10 cellular contexts compared by ENCODE assay signal in genomic region chr2:43100883-43101662, GRCh38.
A peak's percentile ranks its signal among the peaks of the same experiment; 100 is the strongest.
DNase-seq lines count a peak whose midpoint lies in the region; ATAC-seq and TF ChIP-seq lines count a peak whose summit lies in the region.
"Had no signal": no experiment of that assay in that cellular context is flagged by ENCODE, and none has a peak within 500 bp of the region (broad histone marks: within the 10 kb centered on the region; RNA-seq: fewer than 3 reads in every experiment).

No MANE protein-coding gene starts in this region.

- H3K27ac ChIP-seq in coronary artery (peak overlapping the region; percentile 94 to 95), liver (ENCODE audit: low read depth in 1 of 2, low read length in 2 of 2) (peak overlapping the region; percentile 51 to 67)

- ATAC-seq in stimulated activated naive B cell treated with anti-CD40 and anti-IgM and Interleukin-4, amounts not matched to agents 10 μg/mL and 1 μg/mL and 100 μg/mL, for 72 hours (replicated peaks): peak; percentile 29 to 47
- ATAC-seq in HG03139 (IDR thresholded peaks at IDR 0.05; ENCODE audit: unreplicated experiment): no peak
- no peak for ATAC-seq in HG02840 (IDR thresholded peaks at IDR 0.05; ENCODE audit: low FRiP score, unreplicated experiment)
- no peak for ATAC-seq in HG02870 (IDR thresholded peaks at IDR 0.05; ENCODE audit: unreplicated experiment)

- no peak for TF ChIP-seq CTCF in coronary artery (IDR thresholded peaks at IDR 0.05)
- TF ChIP-seq CTCF in liver (IDR thresholded peaks at IDR 0.05; ENCODE audit: low read depth, low read length, missing input control): no peak

- no peaks in the 10 kb centered on the region for H3K9me3 ChIP-seq in liver (ENCODE audit: control insufficient read depth in 4 of 4, low read length in 3 of 4)

- no peak overlapping the region for H3K27ac Mint-ChIP-seq in stimulated activated naive B cell treated with anti-CD40 and anti-IgM and Interleukin-4, amounts not matched to agents 10 μg/mL and 1 μg/mL and 100 μg/mL, for 72 hours

- H3K27me3 Mint-ChIP-seq in stimulated activated naive B cell treated with anti-CD40 and anti-IgM and Interleukin-4, amounts not matched to agents 10 μg/mL and 1 μg/mL and 100 μg/mL, for 72 hours: peaks cover 0 to 4% of the 10 kb centered on the region in 2 donors

- DNase-seq in NCI-H1048 (lab: John Stamatoyannopoulos, UW): peak; percentile 70
- no peak for DNase-seq in coronary artery (ENCODE audit: low spot score)
- no peak for DNase-seq in stimulated activated naive B cell treated with anti-CD40 and anti-IgM and Interleukin-4, amounts not matched to agents 10 μg/mL and 1 μg/mL and 100 μg/mL, for 72 hours
- DNase-seq in GF-D8 (lab: John Stamatoyannopoulos, UW): no peak
- DNase-seq: amniotic stem cell, NCI-H2107 had no signal

- peaks cover 30 to 37% of the 10 kb centered on the region in 2 donors for H3K4me1 Mint-ChIP-seq in stimulated activated naive B cell treated with anti-CD40 and anti-IgM and Interleukin-4, amounts not matched to agents 10 μg/mL and 1 μg/mL and 100 μg/mL, for 72 hours

- peak overlapping the region; percentile 62 for H3K4me3 ChIP-seq in coronary artery
- peak overlapping the region in 2 of 3 donors; percentile 50 to 54 for H3K4me3 ChIP-seq in liver (ENCODE audit: low read depth in 1 of 3, low read length in 3 of 3)

- no peaks in the 10 kb centered on the region for H3K27me3 ChIP-seq in liver (ENCODE audit: control insufficient read depth in 4 of 4, insufficient read depth in 4 of 4, low read length in 3 of 4)

- H3K4me1 ChIP-seq in liver (ENCODE audit: control insufficient read depth in 4 of 4, insufficient read depth in 4 of 4, low read length in 3 of 4): peaks cover 0 to 4% (median 2%) of the 10 kb centered on the region in 4 donors

- no peaks in the 10 kb centered on the region for H3K36me3 ChIP-seq in liver (ENCODE audit: control insufficient read depth in 4 of 4, insufficient read depth in 3 of 4, low read depth in 1 of 4, low read length in 3 of 4)

- H3K9ac ChIP-seq in liver (ENCODE audit: low read depth in 1 of 2, low read length in 2 of 2): no peak overlapping the region

- peak in 1 of 2 donors; percentile 4 for TF ChIP-seq RAD21 in liver (IDR thresholded peaks at IDR 0.05)

- H3K4me3 Mint-ChIP-seq in stimulated activated naive B cell treated with anti-CD40 and anti-IgM and Interleukin-4, amounts not matched to agents 10 μg/mL and 1 μg/mL and 100 μg/mL, for 72 hours: peak overlapping the region in 1 of 2 donors; percentile 65

- 26% methylated on average over 56 of the region's 56 CpGs for WGBS in liver

- H3K9me3 Mint-ChIP-seq in stimulated activated naive B cell treated with anti-CD40 and anti-IgM and Interleukin-4, amounts not matched to agents 10 μg/mL and 1 μg/mL and 100 μg/mL, for 72 hours: peaks cover 0 to 8% of the 10 kb centered on the region in 2 donors

- H3K36me3 Mint-ChIP-seq in stimulated activated naive B cell treated with anti-CD40 and anti-IgM and Interleukin-4, amounts not matched to agents 10 μg/mL and 1 μg/mL and 100 μg/mL, for 72 hours: no peaks in the 10 kb centered on the region

TF ChIP-seq in liver, 16 proteins besides CTCF, POLR2A, EP300 and RAD21:
- no peak for TF ChIP-seq ZBTB33 (IDR thresholded peaks at IDR 0.05)
- TF ChIP-seq EGR1 (IDR thresholded peaks at IDR 0.05; ENCODE audit: low read depth in 2 of 2): no peak
- no peak for TF ChIP-seq TAF1 (conservative IDR thresholded peaks at IDR 0.05)
- TF ChIP-seq JUND (IDR thresholded peaks at IDR 0.05): no peak
- TF ChIP-seq FOXA2 (IDR thresholded peaks at IDR 0.05): no peak
- no peak for TF ChIP-seq ATF3 (IDR thresholded peaks at IDR 0.05)
- TF ChIP-seq GABPA (IDR thresholded peaks at IDR 0.05 in 1 of 2, conservative IDR thresholded peaks at IDR 0.05 in 1 of 2): no peak
- no peak for TF ChIP-seq YY1 (IDR thresholded peaks at IDR 0.05)
- no peak for TF ChIP-seq FOXA1 (IDR thresholded peaks at IDR 0.05)
- no peak for TF ChIP-seq NR2F2 (IDR thresholded peaks at IDR 0.05)
- TF ChIP-seq RXRA (IDR thresholded peaks at IDR 0.05): no peak
- no peak for TF ChIP-seq HNF4G (IDR thresholded peaks at IDR 0.05)
- no peak for TF ChIP-seq HNF4A (conservative IDR thresholded peaks at IDR 0.05)
- TF ChIP-seq MAX (IDR thresholded peaks at IDR 0.05): no peak
- no peak for TF ChIP-seq SP1 (IDR thresholded peaks at IDR 0.05)
- no peak for TF ChIP-seq REST (IDR thresholded peaks at IDR 0.05)

Comparison
In these comparisons a context has a peak if more than half of its experiments do, and no peak if none do; other contexts are left out.
1. ATAC-seq: peak in stimulated activated naive B cell treated with anti-CD40 and anti-IgM and Interleukin-4, amounts not matched to agents 10 μg/mL and 1 μg/mL and 100 μg/mL, for 72 hours (2 of 2); none in HG03139 (single experiment), HG02840 (single experiment) and HG02870 (single experiment).